ENCODE assay signal across 1 cellular context in the genomic region with DNA sequence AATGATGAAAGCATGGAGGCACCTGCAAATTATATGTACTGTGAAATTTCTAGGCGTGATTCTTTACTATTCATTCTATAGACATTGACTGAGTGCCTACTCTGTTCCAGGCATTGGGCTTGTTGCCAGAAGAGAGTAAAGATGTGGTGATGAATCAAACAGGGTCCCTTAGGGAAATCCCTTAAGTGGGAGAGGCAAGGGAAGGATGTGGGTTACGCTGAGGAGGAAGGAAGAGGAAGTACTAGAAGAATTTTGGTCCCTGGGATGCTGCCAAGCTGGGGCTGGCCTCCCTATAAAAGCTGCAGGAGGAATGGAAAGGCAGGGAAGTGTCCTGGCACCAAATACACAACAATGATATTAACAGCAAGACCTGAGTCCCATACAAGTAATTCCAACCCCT.
TF ChIP-seq lines count a peak whose summit lies in the region.

No MANE protein-coding gene starts in this region.

TF ChIP-seq in HEK293, 187 proteins besides CTCF, POLR2A, EP300 and RAD21 (continued from another document):
- TF ChIP-seq ZSCAN5A (tag by site-specific recombination; IDR thresholded peaks at IDR 0.05), result no peak
- TF ChIP-seq, protein P1, sequence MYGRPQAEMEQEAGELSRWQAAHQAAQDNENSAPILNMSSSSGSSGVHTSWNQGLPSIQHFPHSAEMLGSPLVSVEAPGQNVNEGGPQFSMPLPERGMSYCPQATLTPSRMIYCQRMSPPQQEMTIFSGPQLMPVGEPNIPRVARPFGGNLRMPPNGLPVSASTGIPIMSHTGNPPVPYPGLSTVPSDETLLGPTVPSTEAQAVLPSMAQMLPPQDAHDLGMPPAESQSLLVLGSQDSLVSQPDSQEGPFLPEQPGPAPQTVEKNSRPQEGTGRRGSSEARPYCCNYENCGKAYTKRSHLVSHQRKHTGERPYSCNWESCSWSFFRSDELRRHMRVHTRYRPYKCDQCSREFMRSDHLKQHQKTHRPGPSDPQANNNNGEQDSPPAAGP (tag by site-specific recombination; IDR thresholded peaks at IDR 0.05), result peak; percentile 33; the same call in 1 of the 2 replicates
- no peak for TF ChIP-seq ZNF600 (tag by site-specific recombination; IDR thresholded peaks at IDR 0.05)
- TF ChIP-seq, protein P2, sequence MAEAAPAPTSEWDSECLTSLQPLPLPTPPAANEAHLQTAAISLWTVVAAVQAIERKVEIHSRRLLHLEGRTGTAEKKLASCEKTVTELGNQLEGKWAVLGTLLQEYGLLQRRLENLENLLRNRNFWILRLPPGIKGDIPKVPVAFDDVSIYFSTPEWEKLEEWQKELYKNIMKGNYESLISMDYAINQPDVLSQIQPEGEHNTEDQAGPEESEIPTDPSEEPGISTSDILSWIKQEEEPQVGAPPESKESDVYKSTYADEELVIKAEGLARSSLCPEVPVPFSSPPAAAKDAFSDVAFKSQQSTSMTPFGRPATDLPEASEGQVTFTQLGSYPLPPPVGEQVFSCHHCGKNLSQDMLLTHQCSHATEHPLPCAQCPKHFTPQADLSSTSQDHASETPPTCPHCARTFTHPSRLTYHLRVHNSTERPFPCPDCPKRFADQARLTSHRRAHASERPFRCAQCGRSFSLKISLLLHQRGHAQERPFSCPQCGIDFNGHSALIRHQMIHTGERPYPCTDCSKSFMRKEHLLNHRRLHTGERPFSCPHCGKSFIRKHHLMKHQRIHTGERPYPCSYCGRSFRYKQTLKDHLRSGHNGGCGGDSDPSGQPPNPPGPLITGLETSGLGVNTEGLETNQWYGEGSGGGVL (tag by site-specific recombination; IDR thresholded peaks at IDR 0.05), result 0 out of 2 replicates have a peak, but pooled peaks have one; percentile 35
